ENCODE assay signal across 9 cellular contexts in genomic region chr6:166957805-166958076, GRCh38. TPM values are rescaled to one million over a fixed set of nuclear protein-coding genes. Genes with fewer than 3 reads are reported as not detected.
DNase-seq lines count a peak whose midpoint lies in the region; ATAC-seq and TF ChIP-seq lines count a peak whose summit lies in the region.
"Had no signal": no experiment of that assay in that cellular context is flagged by ENCODE, and none has a peak within 500 bp of the region (broad histone marks: within the 10 kb centered on the region; RNA-seq: fewer than 3 reads in every experiment).

No MANE protein-coding gene starts in this region.

- H3K27ac Mint-ChIP-seq in activated CD4-positive, alpha-beta T cell treated with anti-CD3 and anti-CD28 coated beads, Interleukin-2, amount 10 ng/mL, durations not matched to agents 7 days and 5 days, result peak overlapping the region; percentile 96
- H3K27ac Mint-ChIP-seq in activated B cell treated with CpG ODN at 0.5 μM for 24 hours, result peak overlapping the region; percentile 100
- H3K27ac Mint-ChIP-seq in immature natural killer cell, result peak overlapping the region; percentile 91 to 99 (median 95)

- no peaks in the 10 kb centered on the region for H3K9me3 ChIP-seq in stomach

- H3K4me3 Mint-ChIP-seq in activated CD4-positive, alpha-beta T cell treated with anti-CD3 and anti-CD28 coated beads, Interleukin-2, amount 10 ng/mL, durations not matched to agents 7 days and 5 days, result peak overlapping the region; percentile 90
- H3K4me3 Mint-ChIP-seq in activated B cell treated with CpG ODN at 0.5 μM for 24 hours (peak overlapping the region; percentile 91), immature natural killer cell (peak overlapping the region; percentile 89 to 96 (median 92))

- TF ChIP-seq CTCF in activated B cell treated with CpG ODN at 0.5 μM for 24 hours (IDR thresholded peaks at IDR 0.05) (no peak), stomach (IDR thresholded peaks at IDR 0.05) (no peak)

- DNase-seq in activated CD4-positive, alpha-beta T cell treated with anti-CD3 and anti-CD28 coated beads, Interleukin-2, amount 10 ng/mL, durations not matched to agents 7 days and 5 days, result no peak
- DNase-seq in activated CD4-positive, alpha-beta T cell treated with anti-CD3 and anti-CD28 coated beads for 4 hours, result no peak
- DNase-seq in activated B cell treated with CpG ODN at 0.5 μM for 24 hours, result no peak
- no peak for DNase-seq in immature natural killer cell
- no peak for DNase-seq in stomach
- no peak for DNase-seq in activated effector memory CD4-positive, alpha-beta T cell treated with Interleukin-2 at 50 U/mL for 16 hours
- DNase-seq in NCI-H446 treated with DMSO at 0.1 percent for 48 hours (lab: John Stamatoyannopoulos, UW), result no peak
- DNase-seq: NCI-H2227 treated with DMSO at 0.1 percent for 48 hours had no signal

- no peaks in the 10 kb centered on the region for H3K27me3 ChIP-seq in stomach

- H3K4me1 Mint-ChIP-seq in activated CD4-positive, alpha-beta T cell treated with anti-CD3 and anti-CD28 coated beads, Interleukin-2, amount 10 ng/mL, durations not matched to agents 7 days and 5 days, result peaks cover 61% of the 10 kb centered on the region
- H3K4me1 Mint-ChIP-seq in activated B cell treated with CpG ODN at 0.5 μM for 24 hours (peaks cover 65% of the 10 kb centered on the region), immature natural killer cell (peaks cover 55 to 66% of the 10 kb centered on the region in 2 donors)

- H3K4me1 ChIP-seq in stomach, result peaks cover 38 to 76% (median 55%) of the 10 kb centered on the region in 4 donors

- POLR2A ChIA-PET in activated CD4-positive, alpha-beta T cell treated with anti-CD3 and anti-CD28 coated beads, Interleukin-2, amount 10 ng/mL, durations not matched to agents 7 days and 5 days (lab: Charles Lee), result no interaction called here
- POLR2A ChIA-PET in activated B cell treated with CpG ODN at 0.5 μM for 24 hours (lab: Charles Lee), result interaction anchor here (1.1 to 8.3 kb wide), 6 partner anchors 31 to 195 kb away, joined by 3 to 113 read pairs (median 8); no protein-coding TSS in a partner anchor

- H3K4me3 ChIP-seq in stomach, result no peak overlapping the region

- intact Hi-C loops in activated B cell treated with CpG ODN at 0.5 μM for 24 hours (cut with micrococcal nuclease) (loop anchor here (1.0 to 2.0 kb wide), 3 partner anchors 89 to 330 kb away; partner anchors contain the start of gene RPS6KA2), stomach (cut with DNase I; ENCODE audit: low total_unique reads) (no loop called here)

- ATAC-seq in activated B cell treated with CpG ODN at 0.5 μM for 24 hours (ENCODE audit: low read depth) (no peak), HG03354 (IDR thresholded peaks at IDR 0.05; ENCODE audit: poor library complexity, severe bottlenecking, unreplicated experiment) (no peak)

- WGBS in stomach, 5 donors, result 77 to 92% (median 88%) methylated on average over 5 of the region's 5 CpGs

- peak overlapping the region; percentile 91 to 97 (median 93) for H3K27ac ChIP-seq in stomach

- TF ChIP-seq POLR2A in stomach (IDR thresholded peaks at IDR 0.05), result no peak

- H3K36me3 ChIP-seq in stomach, result peaks cover 0 to under 1% (median 0%) of the 10 kb centered on the region in 4 donors

- CTCF ChIA-PET in activated CD4-positive, alpha-beta T cell treated with anti-CD3 and anti-CD28 coated beads, Interleukin-2, amount 10 ng/mL, durations not matched to agents 7 days and 5 days (lab: Charles Lee), result interaction anchor here (0.5 to 1.2 kb wide), 3 partner anchors 13 to 1600 kb away, joined by 3 to 4 read pairs (median 3); no protein-coding TSS in a partner anchor
- CTCF ChIA-PET in activated B cell treated with CpG ODN at 0.5 μM for 24 hours (lab: Charles Lee), result interaction anchor here (2.6 kb wide), 1 partner anchor 32 kb away, joined by 15 read pairs; no protein-coding TSS in a partner anchor

- H3K36me3 Mint-ChIP-seq in activated CD4-positive, alpha-beta T cell treated with anti-CD3 and anti-CD28 coated beads, Interleukin-2, amount 10 ng/mL, durations not matched to agents 7 days and 5 days (ENCODE audit: low read depth), result peaks cover 29% of the 10 kb centered on the region
- H3K36me3 Mint-ChIP-seq in activated B cell treated with CpG ODN at 0.5 μM for 24 hours (ENCODE audit: low read depth) (peaks cover 22% of the 10 kb centered on the region), immature natural killer cell (peaks cover 0 to 4% (median 3%) of the 10 kb centered on the region in 3 donors)

- peaks cover 5% of the 10 kb centered on the region for H3K9me3 Mint-ChIP-seq in activated CD4-positive, alpha-beta T cell treated with anti-CD3 and anti-CD28 coated beads, Interleukin-2, amount 10 ng/mL, durations not matched to agents 7 days and 5 days
- H3K9me3 Mint-ChIP-seq in activated B cell treated with CpG ODN at 0.5 μM for 24 hours, result peaks cover 2% of the 10 kb centered on the region
- peaks cover 0 to 2% (median 0%) of the 10 kb centered on the region in 6 donors for H3K9me3 Mint-ChIP-seq in immature natural killer cell

- no peak for TF ChIP-seq EP300 in stomach (IDR thresholded peaks at IDR 0.05)

- H3K27me3 Mint-ChIP-seq in activated CD4-positive, alpha-beta T cell treated with anti-CD3 and anti-CD28 coated beads, Interleukin-2, amount 10 ng/mL, durations not matched to agents 7 days and 5 days, result no peaks in the 10 kb centered on the region
- H3K27me3 Mint-ChIP-seq in activated B cell treated with CpG ODN at 0.5 μM for 24 hours, result no peaks in the 10 kb centered on the region
- peaks cover 0 to 18% (median 15%) of the 10 kb centered on the region in 3 donors for H3K27me3 Mint-ChIP-seq in immature natural killer cell (ENCODE audit: low read depth in 3 of 3)

RNA-seq across cellular contexts. Expression of gene RNASET2, which starts 1.4 kb away (rescaled TPM):
- total RNA-seq in activated CD4-positive, alpha-beta T cell treated with anti-CD3 and anti-CD28 coated beads, Interleukin-2, amount 10 ng/mL, durations not matched to agents 7 days and 5 days, result 100 to 1,000 TPM in 1 of 2 experiments, 10 to 100 TPM in 1; 84.3 to 101 TPM
- total RNA-seq in activated B cell treated with CpG ODN at 0.5 μM for 24 hours, result 118 and 135 TPM in 2 replicates
- 100 to 1,000 TPM; 107 to 171 (median 131) TPM for polyA plus RNA-seq in immature natural killer cell
- 100 to 1,000 TPM in 3 of 5 donors, 10 to 100 TPM in 2; 13.4 to 340 (median 112) TPM for total RNA-seq in stomach
- polyA plus RNA-seq in stomach, result 100 to 1,000 TPM in 1 of 3 donors, 10 to 100 TPM in 2; 55.4 to 113 (median 60.5) TPM

RNA-seq across cellular contexts. Expression of gene CEP43, which starts 41.5 kb away (rescaled TPM):
- total RNA-seq in activated CD4-positive, alpha-beta T cell treated with anti-CD3 and anti-CD28 coated beads, Interleukin-2, amount 10 ng/mL, durations not matched to agents 7 days and 5 days, result 10 to 100 TPM; 20.9 to 23.5 TPM
- total RNA-seq in activated B cell treated with CpG ODN at 0.5 μM for 24 hours, result 26.8 and 31.0 TPM in 2 replicates
- 1 to 10 TPM; 4.7 to 9.9 (median 6.9) TPM for polyA plus RNA-seq in immature natural killer cell
- 10 to 100 TPM; 11.2 to 99.6 (median 18.7) TPM for total RNA-seq in stomach
- polyA plus RNA-seq in stomach, result 1 to 10 TPM; 7.5 to 9.0 (median 8.0) TPM
